19 cellular contexts compared by ENCODE assay signal in genomic region chr18:31206064-31206463, GRCh38. TPM values are rescaled to one million over a fixed set of nuclear protein-coding genes. Genes with fewer than 3 reads are reported as not detected.
DNase-seq lines count a peak whose midpoint lies in the region; ATAC-seq and TF ChIP-seq lines count a peak whose summit lies in the region.
"Had no signal": no experiment of that assay in that cellular context is flagged by ENCODE, and none has a peak within 500 bp of the region (broad histone marks: within the 10 kb centered on the region; RNA-seq: fewer than 3 reads in every experiment).

No MANE protein-coding gene starts in this region.

- no peaks in the 10 kb centered on the region for H3K27me3 ChIP-seq in hepatocyte
- peaks cover 0 to 10% (median 0%) of the 10 kb centered on the region in 45 donors for H3K27me3 ChIP-seq in dorsolateral prefrontal cortex
- H3K27me3 ChIP-seq: esophagus muscularis mucosa had no signal

- H3K4me3 ChIP-seq in hepatocyte, result no peak overlapping the region
- no peak overlapping the region for H3K4me3 ChIP-seq in dorsolateral prefrontal cortex
- H3K4me3 ChIP-seq: esophagus muscularis mucosa had no signal

- H3K79me2 ChIP-seq in hepatocyte, result no peaks in the 10 kb centered on the region

- peaks cover 20% of the 10 kb centered on the region for H3K4me1 ChIP-seq in hepatocyte (ENCODE audit: insufficient read depth)
- H3K4me1 ChIP-seq: esophagus muscularis mucosa had no signal

- intact Hi-C loops in Right ventricle myocardium inferior (cut with DNase I), result loop anchor here (5.0 kb wide), 1 partner anchor 104 kb away; the partner anchor contains the start of gene DSC2
- intact Hi-C loops in cardiac septum (cut with DNase I), result loop anchor here (10.0 kb wide), 1 partner anchor 111 kb away; no protein-coding TSS in a partner anchor
- intact Hi-C loops in dorsolateral prefrontal cortex (cut with DNase I), result no loop called here

- ATAC-seq in Right ventricle myocardium inferior (peak; percentile 14), GM21447 (IDR thresholded peaks at IDR 0.05; ENCODE audit: unreplicated experiment) (no peak), HG03521 (IDR thresholded peaks at IDR 0.05; ENCODE audit: unreplicated experiment) (no peak)
- ATAC-seq: stimulated activated effector memory CD8-positive, alpha-beta T cell treated with anti-CD3 and anti-CD28 coated beads, Interleukin-12 subunit alpha, Interleukin-12 subunit beta, amount 100 ng/mL, for 72 hours had no signal

- 93% methylated on average over 5 of the region's 5 CpGs for WGBS in hepatocyte (ENCODE audit: low lambda C conversion rate, missing lambda C conversion rate)

- no peaks in the 10 kb centered on the region for H3K9me3 ChIP-seq in hepatocyte (ENCODE audit: low read depth)
- H3K9me3 ChIP-seq: esophagus muscularis mucosa had no signal

- in situ Hi-C loops in G401 (cut with HindIII; ENCODE audit: low sequenced_read_pairs), result no loop called here

- no peaks in the 10 kb centered on the region for H3K36me3 ChIP-seq in hepatocyte (replicated peaks; ENCODE audit: insufficient read depth, low read depth)
- H3K36me3 ChIP-seq: esophagus muscularis mucosa had no signal

- DNase-seq in Right ventricle myocardium inferior (ENCODE audit: missing footprints), result no peak
- DNase-seq in cardiac septum (ENCODE audit: low spot score), result no peak
- DNase-seq in hepatocyte (ENCODE audit: low spot score), result no peak
- no peak for DNase-seq in dorsolateral prefrontal cortex
- no peak for DNase-seq in G401 (ENCODE audit: low spot score)
- DNase-seq: H7, KG1, NCI-H1694, nephron progenitor cell had no signal

- TF ChIP-seq CTCF in VCaP (conservative IDR thresholded peaks at IDR 0.05) (no peak), hepatocyte (IDR thresholded peaks at IDR 0.05; ENCODE audit: poor library complexity) (no peak), dorsolateral prefrontal cortex (IDR thresholded peaks at IDR 0.05 in 54 of 56, conservative IDR thresholded peaks at IDR 0.05 in 2 of 56; ENCODE audit: low read depth in 1 of 56, partially characterized antibody in 56 of 56) (no peak)

- no peaks in the 10 kb centered on the region for H3K9me2 ChIP-seq in hepatocyte (replicated peaks; ENCODE audit: insufficient read depth)

- H2AFZ ChIP-seq in hepatocyte, result no peak overlapping the region

- H4K20me1 ChIP-seq in hepatocyte (ENCODE audit: insufficient read depth, poor library complexity, severe bottlenecking), result no peaks in the 10 kb centered on the region

- H3K27ac ChIP-seq in VCaP (peak overlapping the region; percentile 89), hepatocyte (peak overlapping the region; percentile 61), dorsolateral prefrontal cortex (no peak overlapping the region)
- H3K27ac ChIP-seq: esophagus muscularis mucosa had no signal

- H3K4me2 ChIP-seq in hepatocyte, result peak overlapping the region; percentile 65

RNA-seq across cellular contexts. Expression of gene DSC1, which starts 43.4 kb away (rescaled TPM):
- 3.0 TPM for total RNA-seq in Right ventricle myocardium inferior
- 10.0 TPM for total RNA-seq in cardiac septum
- 0.30 and 0.56 TPM in 2 replicates for total RNA-seq in hepatocyte
- 0.26 TPM in 1 of 2 replicates, not detected in the other for polyA plus RNA-seq in hepatocyte
- total RNA-seq in dorsolateral prefrontal cortex, result 1 to 10 TPM in 40 of 120 experiments, under 1 TPM in 65, not detected in 15; 0.12 to 8.1 (median 0.82) TPM
- not detected in 2 replicates for total RNA-seq in G401 (2014; rRNA removed; shearing (Covaris generic))
- total RNA-seq: A673, cerebellum, esophagus muscularis mucosa, H7, left lobe of liver, sciatic nerve, ureter had no signal

Comparison
In these comparisons a context has a peak if more than half of its experiments do, and no peak if none do; other contexts are left out.
1. H3K27ac ChIP-seq: peak in VCaP (single experiment) and hepatocyte (single experiment); none in dorsolateral prefrontal cortex (0 of 59).
2. intact Hi-C loops: an anchor here in Right ventricle myocardium inferior (5.0 kb wide) and cardiac septum (10.0 kb wide); none called in dorsolateral prefrontal cortex.